Comparison of ENCODE assay signal across 24 cellular contexts in the genomic region with DNA sequence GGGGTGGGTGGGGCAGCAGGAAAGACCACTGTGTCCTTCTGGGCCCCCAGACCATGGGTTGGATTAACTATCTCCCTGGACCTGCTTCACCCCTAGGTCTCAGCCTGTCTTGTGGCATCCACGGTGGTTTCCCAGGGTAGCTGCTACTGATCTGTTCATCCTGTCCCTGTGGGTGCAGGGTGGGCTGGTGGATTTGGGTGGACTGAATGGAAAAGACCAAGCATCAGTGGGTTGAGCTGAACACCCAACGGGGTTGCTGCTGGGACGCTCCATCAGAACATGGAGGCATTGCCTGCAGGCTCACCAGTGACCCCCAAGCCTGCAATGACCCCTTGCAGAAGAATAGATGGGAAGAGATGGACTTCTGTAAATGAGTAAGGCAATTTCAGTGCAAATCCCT.
"Had no signal": no experiment of that assay in that cellular context is flagged by ENCODE, and none has a peak within 500 bp of the region (broad histone marks: within the 10 kb centered on the region; RNA-seq: fewer than 3 reads in every experiment).

No MANE protein-coding gene starts in this region.

- H3K4me3 ChIP-seq: adrenal gland, body of pancreas, cardiac muscle cell, coronary artery, dorsolateral prefrontal cortex had no signal

- DNase-seq: activated CD4-positive, alpha-beta memory T cell treated with anti-CD3 and anti-CD28 coated beads for 36 hours; activated CD4-positive, alpha-beta T cell treated with anti-CD3 and anti-CD28 coated beads for 36 hours; activated CD4-positive, alpha-beta T cell treated with anti-CD3 and anti-CD28 coated beads, Interleukin-2, amount 10 ng/mL, durations not matched to agents 24 days and 14 days; activated CD4-positive, CD25-positive, alpha-beta regulatory T cell; activated CD4-positive, CD25-positive, alpha-beta regulatory T cell treated with anti-CD3 and anti-CD28 coated beads, Interleukin-2, amount 50 U/mL, for 72 hours; activated CD8-positive, alpha-beta T cell treated with anti-CD3 and anti-CD28 coated beads, Interleukin-2, amount 10 ng/mL, durations not matched to agents 7 days and 5 days; activated gamma-delta T cell treated with Interleukin-2 at 50 U/mL for 16 hours; activated naive CD4-positive, alpha-beta T cell treated with Interleukin-2 at 50 U/mL for 16 hours; activated naive CD8-positive, alpha-beta T cell treated with anti-CD3 and anti-CD28 coated beads for 36 hours; activated naive CD8-positive, alpha-beta T cell treated with anti-CD3 and anti-CD28 coated beads, Interleukin-2, amount 50 U/mL, for 24 hours; activated T-cell treated with anti-CD3 and anti-CD28 coated beads, Interleukin-2, amount 50 U/mL, for 4 hours; amygdala; body of pancreas; central memory CD4-positive, alpha-beta T cell; effector memory CD4-positive, alpha-beta T cell; endodermal cell; foreskin fibroblast; T-helper 2 cell had no signal

- ATAC-seq: activated CD4-positive, alpha-beta T cell treated with anti-CD3 and anti-CD28 coated beads for 36 hours; activated CD8-positive, alpha-beta T cell treated with anti-CD3 and anti-CD28 coated beads, Interleukin-2, amount 10 ng/mL, durations not matched to agents 7 days and 5 days; activated naive CD8-positive, alpha-beta T cell treated with anti-CD3 and anti-CD28 coated beads, Interleukin-2, amount 50 U/mL, for 24 hours; activated T-cell treated with anti-CD3 and anti-CD28 coated beads, Interleukin-2, amount 50 U/mL, for 4 hours; body of pancreas; esophagus mucosa had no signal

- H3K27ac ChIP-seq: adrenal gland, body of pancreas, cardiac muscle cell, coronary artery, dorsolateral prefrontal cortex had no signal

- H3K36me3 ChIP-seq: adrenal gland, cardiac muscle cell had no signal

- H3K27me3 ChIP-seq: adrenal gland, body of pancreas, cardiac muscle cell had no signal

- FAIRE-seq: frontal cortex had no signal
